In the genomic region with DNA sequence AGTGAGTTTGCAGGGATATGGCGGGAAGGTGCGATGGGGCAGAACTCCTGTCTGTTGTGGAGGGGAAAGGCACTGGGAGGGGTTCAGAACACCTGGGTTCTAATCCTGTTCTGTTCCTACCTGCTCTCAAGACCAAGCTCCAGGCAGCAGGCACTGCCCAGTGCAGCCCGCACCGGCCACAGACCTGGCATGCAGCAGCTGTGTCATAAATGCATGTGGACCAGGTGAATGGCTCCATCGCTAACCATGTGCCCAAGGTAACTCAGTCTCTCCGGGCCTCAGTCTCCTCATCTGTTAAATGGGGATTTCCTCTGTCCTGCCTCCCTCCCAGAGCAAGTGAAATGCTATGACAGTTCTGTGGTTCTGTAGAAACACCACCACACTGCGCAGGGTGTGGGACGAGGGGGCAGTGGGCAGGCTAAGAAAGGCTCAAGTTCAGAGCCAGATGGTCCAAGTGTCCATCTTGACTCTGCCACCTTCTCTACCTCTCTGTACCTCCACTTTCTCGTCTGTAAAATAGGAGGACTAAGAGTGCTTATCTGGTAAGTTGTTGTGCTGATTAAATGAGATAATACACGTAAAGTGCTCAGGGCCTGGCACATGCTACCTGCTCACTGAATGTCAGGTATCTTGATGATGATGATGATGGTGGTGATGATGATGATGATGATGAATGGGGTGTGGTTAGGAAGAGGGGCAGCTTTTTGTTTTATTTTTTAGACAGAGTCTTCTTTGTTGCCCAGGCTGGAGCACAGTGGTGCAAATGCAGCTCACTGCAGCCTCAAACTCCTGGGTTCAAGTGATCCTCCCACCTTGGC, we compare ENCODE assay signal across 29 cellular contexts. TPM values are rescaled to one million over a fixed set of nuclear protein-coding genes. Genes with fewer than 3 reads are reported as not detected.
"Had no signal": no experiment of that assay in that cellular context is flagged by ENCODE, and none has a peak within 500 bp of the region (broad histone marks: within the 10 kb centered on the region; RNA-seq: fewer than 3 reads in every experiment).

No MANE protein-coding gene starts in this region.

- H3K4me3 Mint-ChIP-seq: activated CD4-positive, alpha-beta memory T cell treated with anti-CD3 and anti-CD28 coated beads for 36 hours; activated CD4-positive, alpha-beta T cell treated with anti-CD3 and anti-CD28 coated beads, Interleukin-2, amount 10 ng/mL, durations not matched to agents 24 days and 14 days; activated naive CD4-positive, alpha-beta T cell treated with anti-CD3 and anti-CD28 coated beads for 36 hours; activated T-helper 1 cell treated with anti-CD3 and anti-CD28 coated beads, Interleukin-12 subunit alpha, Interleukin-12 subunit beta, Interleukin-2, Interleukin-4 antibody, amounts not matched to agents 30 ng/mL and 10 ng/mL and 1 ng/mL, durations not matched to agents 14 hours and 24 hours and 36 hours; naive thymus-derived CD8-positive, alpha-beta T cell; stimulated activated effector memory CD8-positive, alpha-beta T cell treated with anti-CD3 and anti-CD28 coated beads, Interleukin-12 subunit alpha, Interleukin-12 subunit beta, amount 100 ng/mL, for 72 hours; stimulated activated naive CD8-positive, alpha-beta T cell treated with anti-CD3 and anti-CD28 coated beads, Interleukin-15, Interleukin-2, amounts not matched to agents 100 ng/mL and 50 ng/mL, for 24 hours had no signal

- H3K9me3 Mint-ChIP-seq: activated CD4-positive, alpha-beta memory T cell treated with anti-CD3 and anti-CD28 coated beads for 36 hours; activated CD4-positive, alpha-beta T cell treated with anti-CD3 and anti-CD28 coated beads, Interleukin-2, amount 10 ng/mL, durations not matched to agents 24 days and 14 days; activated naive CD4-positive, alpha-beta T cell treated with anti-CD3 and anti-CD28 coated beads for 36 hours; activated T-helper 1 cell treated with anti-CD3 and anti-CD28 coated beads, Interleukin-12 subunit alpha, Interleukin-12 subunit beta, Interleukin-2, Interleukin-4 antibody, amounts not matched to agents 30 ng/mL and 10 ng/mL and 1 ng/mL, durations not matched to agents 14 hours and 24 hours and 36 hours; memory B cell; naive thymus-derived CD8-positive, alpha-beta T cell; stimulated activated effector memory CD8-positive, alpha-beta T cell treated with anti-CD3 and anti-CD28 coated beads, Interleukin-12 subunit alpha, Interleukin-12 subunit beta, amount 100 ng/mL, for 72 hours; stimulated activated naive CD8-positive, alpha-beta T cell treated with anti-CD3 and anti-CD28 coated beads, Interleukin-15, Interleukin-2, amounts not matched to agents 100 ng/mL and 50 ng/mL, for 24 hours had no signal

- H3K27me3 ChIP-seq: right lobe of liver, vagina had no signal

- H3K27ac Mint-ChIP-seq: activated CD4-positive, alpha-beta memory T cell treated with anti-CD3 and anti-CD28 coated beads for 36 hours; activated CD4-positive, alpha-beta T cell treated with anti-CD3 and anti-CD28 coated beads, Interleukin-2, amount 10 ng/mL, durations not matched to agents 24 days and 14 days; activated naive CD4-positive, alpha-beta T cell treated with anti-CD3 and anti-CD28 coated beads for 36 hours; activated T-helper 1 cell treated with anti-CD3 and anti-CD28 coated beads, Interleukin-12 subunit alpha, Interleukin-12 subunit beta, Interleukin-2, Interleukin-4 antibody, amounts not matched to agents 30 ng/mL and 10 ng/mL and 1 ng/mL, durations not matched to agents 14 hours and 24 hours and 36 hours; memory B cell; naive thymus-derived CD8-positive, alpha-beta T cell; progenitor cell of endocrine pancreas; stimulated activated effector memory CD8-positive, alpha-beta T cell treated with anti-CD3 and anti-CD28 coated beads, Interleukin-12 subunit alpha, Interleukin-12 subunit beta, amount 100 ng/mL, for 72 hours; stimulated activated naive CD8-positive, alpha-beta T cell treated with anti-CD3 and anti-CD28 coated beads, Interleukin-15, Interleukin-2, amounts not matched to agents 100 ng/mL and 50 ng/mL, for 24 hours had no signal

- H3K9me3 ChIP-seq: gastroesophageal sphincter, heart left ventricle, right lobe of liver, thoracic aorta, vagina had no signal

- DNase-seq: activated CD4-positive, alpha-beta memory T cell treated with anti-CD3 and anti-CD28 coated beads for 36 hours; activated CD4-positive, alpha-beta T cell treated with anti-CD3 and anti-CD28 coated beads, Interleukin-2, amount 10 ng/mL, durations not matched to agents 24 days and 14 days; activated CD4-positive, CD25-positive, alpha-beta regulatory T cell treated with anti-CD3 and anti-CD28 coated beads, Interleukin-2, amount 50 U/mL, for 72 hours; activated CD8-positive, alpha-beta memory T cell treated with anti-CD3 and anti-CD28 coated beads, Interleukin-2, amount 50 U/mL, for 4 hours; activated effector memory CD4-positive, alpha-beta T cell treated with anti-CD3 and anti-CD28 coated beads, Interleukin-2, amount 50 U/mL, for 16 hours; activated naive CD4-positive, alpha-beta T cell treated with anti-CD3 and anti-CD28 coated beads for 36 hours; activated T-cell treated with anti-CD3 and anti-CD28 coated beads, Interleukin-2, amount 50 U/mL, for 1 hour; amniotic stem cell; brain microvascular endothelial cell; dorsolateral prefrontal cortex; effector memory CD4-positive, alpha-beta T cell; erythroblast; midbrain; stimulated activated CD4-positive, alpha-beta T cell treated with anti-CD3 and anti-CD28 coated beads, Interleukin-4, amount 100 ng/mL, for 24 hours; T-helper 9 cell; trophoblast cell had no signal

- H3K4me3 ChIP-seq: coronary artery, dorsolateral prefrontal cortex, gastroesophageal sphincter, heart left ventricle, right lobe of liver, thoracic aorta, vagina had no signal

- H3K36me3 ChIP-seq: brain microvascular endothelial cell, gastroesophageal sphincter, heart left ventricle, right lobe of liver, thoracic aorta, vagina had no signal

- H3K4me1 ChIP-seq: right lobe of liver, vagina had no signal

- ATAC-seq: gastroesophageal sphincter; heart left ventricle; naive thymus-derived CD8-positive, alpha-beta T cell; right lobe of liver; stimulated activated effector memory CD8-positive, alpha-beta T cell treated with anti-CD3 and anti-CD28 coated beads, Interleukin-12 subunit alpha, Interleukin-12 subunit beta, amount 100 ng/mL, for 72 hours had no signal

- H3K36me3 Mint-ChIP-seq: activated CD4-positive, alpha-beta memory T cell treated with anti-CD3 and anti-CD28 coated beads for 36 hours; memory B cell; naive thymus-derived CD8-positive, alpha-beta T cell; stimulated activated effector memory CD8-positive, alpha-beta T cell treated with anti-CD3 and anti-CD28 coated beads, Interleukin-12 subunit alpha, Interleukin-12 subunit beta, amount 100 ng/mL, for 72 hours had no signal

- H3K27ac ChIP-seq: brain microvascular endothelial cell, coronary artery, dorsolateral prefrontal cortex, gastroesophageal sphincter, heart left ventricle, right lobe of liver, thoracic aorta, vagina, VCaP had no signal

RNA-seq across cellular contexts. Expression of a gene that starts 24.9 kb away (rescaled TPM):
- total RNA-seq: activated naive CD4-positive, alpha-beta T cell treated with anti-CD3 and anti-CD28 coated beads for 36 hours; activated T-helper 1 cell treated with anti-CD3 and anti-CD28 coated beads, Interleukin-12 subunit alpha, Interleukin-12 subunit beta, Interleukin-2, Interleukin-4 antibody, amounts not matched to agents 30 ng/mL and 10 ng/mL and 1 ng/mL, durations not matched to agents 14 hours and 24 hours and 36 hours had no signal
- polyA plus RNA-seq: naive thymus-derived CD8-positive, alpha-beta T cell had no signal

RNA-seq across cellular contexts. Expression of a gene that starts 55.4 kb away (rescaled TPM):
- total RNA-seq: naive thymus-derived CD8-positive, alpha-beta T cell had no signal
